Comparison of ENCODE assay signal across 20 cellular contexts in genomic region chr2:108909275-108909823, GRCh38.
"Had no signal": no experiment of that assay in that cellular context is flagged by ENCODE, and none has a peak within 500 bp of the region (broad histone marks: within the 10 kb centered on the region; RNA-seq: fewer than 3 reads in every experiment).

No MANE protein-coding gene starts in this region.

- H3K4me3 ChIP-seq: adrenal gland, breast epithelium, esophagus squamous epithelium, sigmoid colon, thoracic aorta had no signal

- H3K36me3 ChIP-seq: adrenal gland, breast epithelium, neutrophil, sigmoid colon, thoracic aorta had no signal

- H3K4me1 ChIP-seq: adrenal gland, parathyroid adenoma had no signal

- H3K9me3 Mint-ChIP-seq: activated naive CD4-positive, alpha-beta T cell treated with anti-CD3 and anti-CD28 coated beads, Interleukin-2, amount 50 U/mL, for 24 hours; dendritic cell treated with granulocyte-macrophage colony-stimulating factor and Interleukin-4, amounts not matched to agents 40 ng/mL and 50 ng/mL, for 4 days; stimulated activated memory B cell treated with anti-CD40 and anti-IgM and Interleukin-4, amounts not matched to agents 10 μg/mL and 1 μg/mL and 100 μg/mL, for 72 hours had no signal

- H3K27me3 Mint-ChIP-seq: activated naive CD4-positive, alpha-beta T cell treated with anti-CD3 and anti-CD28 coated beads, Interleukin-2, amount 50 U/mL, for 24 hours; naive thymus-derived CD4-positive, alpha-beta T cell; stimulated activated memory B cell treated with anti-CD40 and anti-IgM and Interleukin-4, amounts not matched to agents 10 μg/mL and 1 μg/mL and 100 μg/mL, for 72 hours had no signal

- H3K4me1 Mint-ChIP-seq: stimulated activated memory B cell treated with anti-CD40 and anti-IgM and Interleukin-4, amounts not matched to agents 10 μg/mL and 1 μg/mL and 100 μg/mL, for 72 hours had no signal

- H3K9me3 ChIP-seq: adrenal gland, breast epithelium, esophagus squamous epithelium, neutrophil, sigmoid colon, thoracic aorta had no signal

- DNase-seq: activated CD4-positive, alpha-beta T cell treated with anti-CD3 and anti-CD28 coated beads, Interleukin-2, amount 50 U/mL, for 4 hours; activated gamma-delta T cell; activated T-cell treated with anti-CD3 and anti-CD28 coated beads, Interleukin-2, amount 50 U/mL, for 1 hour; effector CD8-positive, alpha-beta T cell; esophagus squamous epithelium; mesendoderm; sigmoid colon; stimulated activated CD4-positive, alpha-beta T cell treated with anti-CD3 and anti-CD28 coated beads, Interleukin-4, amount 100 ng/mL, for 4 hours; SW 1271; T-helper 2 cell had no signal

- ATAC-seq: naive thymus-derived CD4-positive, alpha-beta T cell; stimulated activated memory B cell treated with anti-CD40 and anti-IgM and Interleukin-4, amounts not matched to agents 10 μg/mL and 1 μg/mL and 100 μg/mL, for 72 hours had no signal

- H2AFZ ChIP-seq: parathyroid adenoma had no signal

- H3K27ac Mint-ChIP-seq: activated naive CD4-positive, alpha-beta T cell treated with anti-CD3 and anti-CD28 coated beads, Interleukin-2, amount 50 U/mL, for 24 hours; dendritic cell treated with granulocyte-macrophage colony-stimulating factor and Interleukin-4, amounts not matched to agents 40 ng/mL and 50 ng/mL, for 4 days; stimulated activated memory B cell treated with anti-CD40 and anti-IgM and Interleukin-4, amounts not matched to agents 10 μg/mL and 1 μg/mL and 100 μg/mL, for 72 hours had no signal

- H3K4me3 Mint-ChIP-seq: activated naive CD4-positive, alpha-beta T cell treated with anti-CD3 and anti-CD28 coated beads, Interleukin-2, amount 50 U/mL, for 24 hours; dendritic cell treated with granulocyte-macrophage colony-stimulating factor and Interleukin-4, amounts not matched to agents 40 ng/mL and 50 ng/mL, for 4 days; naive thymus-derived CD4-positive, alpha-beta T cell; stimulated activated memory B cell treated with anti-CD40 and anti-IgM and Interleukin-4, amounts not matched to agents 10 μg/mL and 1 μg/mL and 100 μg/mL, for 72 hours had no signal

- H3K27me3 ChIP-seq: adrenal gland, breast epithelium, esophagus squamous epithelium, neutrophil, sigmoid colon had no signal

- H3K27ac ChIP-seq: adrenal gland, breast epithelium, esophagus squamous epithelium, neutrophil, parathyroid adenoma, sigmoid colon, thoracic aorta, VCaP had no signal

- H3K79me2 ChIP-seq: parathyroid adenoma had no signal

- H3K36me3 Mint-ChIP-seq: stimulated activated memory B cell treated with anti-CD40 and anti-IgM and Interleukin-4, amounts not matched to agents 10 μg/mL and 1 μg/mL and 100 μg/mL, for 72 hours had no signal

- H3K9ac ChIP-seq: parathyroid adenoma had no signal
